Comparison of ENCODE assay signal across 2 cellular contexts in the genomic region with DNA sequence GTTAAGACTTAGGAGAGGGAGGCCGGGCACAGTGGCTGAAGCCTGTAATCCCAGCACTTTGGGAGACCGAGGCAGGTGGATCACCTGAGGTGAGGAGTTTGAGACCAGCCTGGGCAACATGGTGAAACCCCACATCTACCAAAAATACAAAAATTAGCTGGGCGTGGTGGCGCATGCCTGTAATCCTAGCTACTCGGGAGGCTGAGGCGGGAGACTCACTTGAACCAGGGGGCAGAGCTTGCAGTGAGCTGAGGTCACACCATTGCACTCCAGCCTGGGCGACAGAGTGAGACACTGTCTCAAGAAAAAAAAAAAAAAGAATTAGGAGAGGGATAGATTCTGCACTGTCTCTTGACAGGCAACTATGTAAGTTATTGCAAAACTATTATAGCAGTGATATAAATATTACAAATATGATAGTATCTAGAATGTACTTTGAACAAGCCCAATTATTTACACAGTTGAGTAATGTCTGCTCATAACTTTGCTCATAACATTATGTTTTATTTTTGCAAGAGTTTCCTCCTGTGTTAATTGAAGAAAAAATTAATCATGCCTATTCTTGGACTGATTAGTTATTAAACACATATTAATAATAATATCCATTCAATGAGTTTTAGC.
TF ChIP-seq lines count a peak whose summit lies in the region.

No MANE protein-coding gene starts in this region.

TF ChIP-seq in A549, 52 proteins besides CTCF, POLR2A, EP300 and RAD21:
- TF ChIP-seq JUNB (IDR thresholded peaks at IDR 0.05) (peak; percentile 82), CEBPB (IDR thresholded peaks at IDR 0.05) (peak; percentile 81 to 86; a peak in 3 of 4 replicates), GATA3 (IDR thresholded peaks at IDR 0.05; ENCODE audit: borderline replicate concordance) (peak; percentile 79), FOSL2 (IDR thresholded peaks at IDR 0.05) (0 out of 2 replicates have a peak, but pooled peaks have one; percentile 25), FOSL2 (CRISPR knock-in tag; IDR thresholded peaks at IDR 0.05) (peak; percentile 71), HES2 (IDR thresholded peaks at IDR 0.05) (peak; percentile 36; the same call in 1 of the 2 replicates), JUN (IDR thresholded peaks at IDR 0.05) (0 out of 5 replicates have a peak, but pooled peaks of 1 of the 2 experiments have one; percentile 13)

TF ChIP-seq in HepG2, 621 proteins besides CTCF, POLR2A, EP300 and RAD21:
- peak; percentile 2; the same call in 1 of the 2 replicates for TF ChIP-seq CEBPB (IDR thresholded peaks at IDR 0.05; ENCODE audit: borderline replicate concordance, low read depth, low read length)
- peak; percentile 52; the same call in 1 of the 2 replicates for TF ChIP-seq ZNF460 (CRISPR knock-in tag; IDR thresholded peaks at IDR 0.05; ENCODE audit: borderline replicate concordance)
